ENCODE assay signal across 1 cellular context in the genomic region with DNA sequence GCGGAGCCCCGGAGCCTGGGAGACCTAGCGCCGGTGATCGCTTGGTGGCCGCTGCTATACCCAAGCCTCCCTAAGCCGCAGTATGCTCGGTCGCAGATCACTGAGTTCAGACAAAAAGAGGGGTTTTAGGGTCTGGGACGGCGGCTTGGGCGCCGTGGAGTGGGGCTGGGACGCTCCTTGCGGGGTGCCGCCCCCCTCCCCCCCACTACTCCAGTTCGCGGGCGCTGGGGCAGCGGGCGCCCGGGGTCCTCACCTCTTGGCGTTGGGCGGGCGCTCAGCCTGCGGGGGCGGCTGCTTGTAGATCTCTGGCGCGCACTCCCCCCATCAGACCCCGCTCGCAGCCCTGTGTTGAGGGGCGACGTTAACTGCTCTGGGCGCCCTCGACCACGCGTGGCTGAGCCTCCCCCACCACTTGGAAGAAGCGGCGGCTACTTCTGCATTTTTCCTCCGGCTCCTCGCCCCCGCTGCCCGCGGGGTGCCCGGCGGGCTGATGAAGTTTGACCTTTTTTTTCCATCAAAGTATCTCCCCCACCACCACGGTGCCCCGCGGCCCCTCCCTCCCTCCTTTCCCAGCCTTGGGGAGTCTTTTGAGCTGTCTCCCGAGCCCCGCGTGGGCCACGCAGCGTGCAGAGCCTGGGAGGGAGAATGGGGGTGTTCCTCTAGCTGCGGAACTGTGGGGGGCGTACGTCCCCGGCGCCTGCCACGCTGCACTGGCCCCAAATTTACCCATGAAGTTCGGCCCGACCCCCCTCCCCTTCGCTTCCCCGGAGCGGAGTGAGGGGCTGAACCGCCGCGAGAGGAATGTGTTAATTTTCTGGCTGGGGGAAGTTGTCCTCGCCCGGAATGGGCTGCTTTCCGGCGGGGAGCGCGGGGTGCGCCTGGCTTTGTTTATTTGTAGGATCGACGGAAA.
TF ChIP-seq lines count a peak whose summit lies in the region.

No MANE protein-coding gene starts in this region.

TF ChIP-seq in HepG2, 621 proteins besides CTCF, POLR2A, EP300 and RAD21 (continues in another document):
- TF ChIP-seq, protein P1, sequence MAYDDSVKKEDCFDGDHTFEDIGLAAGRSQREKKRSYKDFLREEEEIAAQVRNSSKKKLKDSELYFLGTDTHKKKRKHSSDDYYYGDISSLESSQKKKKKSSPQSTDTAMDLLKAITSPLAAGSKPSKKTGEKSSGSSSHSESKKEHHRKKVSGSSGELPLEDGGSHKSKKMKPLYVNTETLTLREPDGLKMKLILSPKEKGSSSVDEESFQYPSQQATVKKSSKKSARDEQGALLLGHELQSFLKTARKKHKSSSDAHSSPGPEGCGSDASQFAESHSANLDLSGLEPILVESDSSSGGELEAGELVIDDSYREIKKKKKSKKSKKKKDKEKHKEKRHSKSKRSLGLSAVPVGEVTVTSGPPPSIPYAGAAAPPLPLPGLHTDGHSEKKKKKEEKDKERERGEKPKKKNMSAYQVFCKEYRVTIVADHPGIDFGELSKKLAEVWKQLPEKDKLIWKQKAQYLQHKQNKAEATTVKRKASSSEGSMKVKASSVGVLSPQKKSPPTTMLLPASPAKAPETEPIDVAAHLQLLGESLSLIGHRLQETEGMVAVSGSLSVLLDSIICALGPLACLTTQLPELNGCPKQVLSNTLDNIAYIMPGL (CRISPR knock-in tag; IDR thresholded peaks at IDR 0.05; ENCODE audit: borderline replicate concordance in 1 of 2, low read depth in 1 of 2) = 0 out of 4 replicates have a peak, but pooled peaks of 1 of the 2 experiments have one; percentile 4
- TF ChIP-seq MEIS2 (CRISPR knock-in tag; IDR thresholded peaks at IDR 0.05) (0 out of 2 replicates have a peak, but pooled peaks have one; percentile 10), RBM39 (IDR thresholded peaks at IDR 0.05; ENCODE audit: low read depth, low read length, poor library complexity, severe bottlenecking) (peak; percentile 33), NBN (conservative IDR thresholded peaks at IDR 0.05) (no peak), SRSF4 (IDR thresholded peaks at IDR 0.05; ENCODE audit: low read depth, low read length, poor library complexity, severe bottlenecking) (no peak), HDAC2 (CRISPR knock-in tag; IDR thresholded peaks at IDR 0.05) (0 out of 2 replicates have a peak, but pooled peaks have one; percentile 29), SMC3 (IDR thresholded peaks at IDR 0.05; ENCODE audit: low read length) (no peak), SP4 (CRISPR knock-in tag; IDR thresholded peaks at IDR 0.05) (no peak), HOXA5 (CRISPR knock-in tag; IDR thresholded peaks at IDR 0.05) (no peak), HOXA3 (CRISPR knock-in tag; IDR thresholded peaks at IDR 0.05) (no peak), RFXAP (CRISPR knock-in tag; IDR thresholded peaks at IDR 0.05; ENCODE audit: borderline replicate concordance) (0 out of 2 replicates have a peak, but pooled peaks have one; percentile 8), ZNF746 (CRISPR knock-in tag; IDR thresholded peaks at IDR 0.05) (0 out of 2 replicates have a peak, but pooled peaks have one; percentile 14), ATM (IDR thresholded peaks at IDR 0.05; ENCODE audit: borderline replicate concordance) (no peak), NFIB (CRISPR knock-in tag; IDR thresholded peaks at IDR 0.05; ENCODE audit: borderline replicate concordance) (no peak), PCBP1 (IDR thresholded peaks at IDR 0.05; ENCODE audit: borderline replicate concordance, low read depth, low read length) (0 out of 2 replicates have a peak, but pooled peaks have one; percentile 15), ZSCAN25 (CRISPR knock-in tag; IDR thresholded peaks at IDR 0.05) (peak; percentile 51; the same call in 1 of the 2 replicates), PHF8 (CRISPR knock-in tag; IDR thresholded peaks at IDR 0.05) (peak; percentile 31; the same call in 1 of the 2 replicates)
- TF ChIP-seq, protein P2, sequence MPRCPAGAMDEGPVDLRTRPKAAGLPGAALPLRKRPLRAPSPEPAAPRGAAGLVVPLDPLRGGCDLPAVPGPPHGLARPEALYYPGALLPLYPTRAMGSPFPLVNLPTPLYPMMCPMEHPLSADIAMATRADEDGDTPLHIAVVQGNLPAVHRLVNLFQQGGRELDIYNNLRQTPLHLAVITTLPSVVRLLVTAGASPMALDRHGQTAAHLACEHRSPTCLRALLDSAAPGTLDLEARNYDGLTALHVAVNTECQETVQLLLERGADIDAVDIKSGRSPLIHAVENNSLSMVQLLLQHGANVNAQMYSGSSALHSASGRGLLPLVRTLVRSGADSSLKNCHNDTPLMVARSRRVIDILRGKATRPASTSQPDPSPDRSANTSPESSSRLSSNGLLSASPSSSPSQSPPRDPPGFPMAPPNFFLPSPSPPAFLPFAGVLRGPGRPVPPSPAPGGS (CRISPR knock-in tag; IDR thresholded peaks at IDR 0.05) = 0 out of 2 replicates have a peak, but pooled peaks have one; percentile 19
- TF ChIP-seq, protein P3, sequence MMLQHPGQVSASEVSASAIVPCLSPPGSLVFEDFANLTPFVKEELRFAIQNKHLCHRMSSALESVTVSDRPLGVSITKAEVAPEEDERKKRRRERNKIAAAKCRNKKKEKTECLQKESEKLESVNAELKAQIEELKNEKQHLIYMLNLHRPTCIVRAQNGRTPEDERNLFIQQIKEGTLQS (CRISPR knock-in tag; IDR thresholded peaks at IDR 0.05) = no peak
- TF ChIP-seq, protein P4, sequence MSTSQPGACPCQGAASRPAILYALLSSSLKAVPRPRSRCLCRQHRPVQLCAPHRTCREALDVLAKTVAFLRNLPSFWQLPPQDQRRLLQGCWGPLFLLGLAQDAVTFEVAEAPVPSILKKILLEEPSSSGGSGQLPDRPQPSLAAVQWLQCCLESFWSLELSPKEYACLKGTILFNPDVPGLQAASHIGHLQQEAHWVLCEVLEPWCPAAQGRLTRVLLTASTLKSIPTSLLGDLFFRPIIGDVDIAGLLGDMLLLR (CRISPR knock-in tag; IDR thresholded peaks at IDR 0.05) = no peak
- TF ChIP-seq, protein P5, sequence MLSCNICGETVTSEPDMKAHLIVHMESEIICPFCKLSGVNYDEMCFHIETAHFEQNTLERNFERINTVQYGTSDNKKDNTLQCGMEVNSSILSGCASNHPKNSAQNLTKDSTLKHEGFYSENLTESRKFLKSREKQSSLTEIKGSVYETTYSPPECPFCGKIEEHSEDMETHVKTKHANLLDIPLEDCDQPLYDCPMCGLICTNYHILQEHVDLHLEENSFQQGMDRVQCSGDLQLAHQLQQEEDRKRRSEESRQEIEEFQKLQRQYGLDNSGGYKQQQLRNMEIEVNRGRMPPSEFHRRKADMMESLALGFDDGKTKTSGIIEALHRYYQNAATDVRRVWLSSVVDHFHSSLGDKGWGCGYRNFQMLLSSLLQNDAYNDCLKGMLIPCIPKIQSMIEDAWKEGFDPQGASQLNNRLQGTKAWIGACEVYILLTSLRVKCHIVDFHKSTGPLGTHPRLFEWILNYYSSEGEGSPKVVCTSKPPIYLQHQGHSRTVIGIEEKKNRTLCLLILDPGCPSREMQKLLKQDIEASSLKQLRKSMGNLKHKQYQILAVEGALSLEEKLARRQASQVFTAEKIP (CRISPR knock-in tag; IDR thresholded peaks at IDR 0.05; ENCODE audit: borderline replicate concordance) = no peak
- TF ChIP-seq, protein P6, sequence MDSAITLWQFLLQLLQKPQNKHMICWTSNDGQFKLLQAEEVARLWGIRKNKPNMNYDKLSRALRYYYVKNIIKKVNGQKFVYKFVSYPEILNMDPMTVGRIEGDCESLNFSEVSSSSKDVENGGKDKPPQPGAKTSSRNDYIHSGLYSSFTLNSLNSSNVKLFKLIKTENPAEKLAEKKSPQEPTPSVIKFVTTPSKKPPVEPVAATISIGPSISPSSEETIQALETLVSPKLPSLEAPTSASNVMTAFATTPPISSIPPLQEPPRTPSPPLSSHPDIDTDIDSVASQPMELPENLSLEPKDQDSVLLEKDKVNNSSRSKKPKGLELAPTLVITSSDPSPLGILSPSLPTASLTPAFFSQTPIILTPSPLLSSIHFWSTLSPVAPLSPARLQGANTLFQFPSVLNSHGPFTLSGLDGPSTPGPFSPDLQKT (CRISPR knock-in tag; IDR thresholded peaks at IDR 0.05; ENCODE audit: borderline replicate concordance) = no peak
- TF ChIP-seq, protein P7, sequence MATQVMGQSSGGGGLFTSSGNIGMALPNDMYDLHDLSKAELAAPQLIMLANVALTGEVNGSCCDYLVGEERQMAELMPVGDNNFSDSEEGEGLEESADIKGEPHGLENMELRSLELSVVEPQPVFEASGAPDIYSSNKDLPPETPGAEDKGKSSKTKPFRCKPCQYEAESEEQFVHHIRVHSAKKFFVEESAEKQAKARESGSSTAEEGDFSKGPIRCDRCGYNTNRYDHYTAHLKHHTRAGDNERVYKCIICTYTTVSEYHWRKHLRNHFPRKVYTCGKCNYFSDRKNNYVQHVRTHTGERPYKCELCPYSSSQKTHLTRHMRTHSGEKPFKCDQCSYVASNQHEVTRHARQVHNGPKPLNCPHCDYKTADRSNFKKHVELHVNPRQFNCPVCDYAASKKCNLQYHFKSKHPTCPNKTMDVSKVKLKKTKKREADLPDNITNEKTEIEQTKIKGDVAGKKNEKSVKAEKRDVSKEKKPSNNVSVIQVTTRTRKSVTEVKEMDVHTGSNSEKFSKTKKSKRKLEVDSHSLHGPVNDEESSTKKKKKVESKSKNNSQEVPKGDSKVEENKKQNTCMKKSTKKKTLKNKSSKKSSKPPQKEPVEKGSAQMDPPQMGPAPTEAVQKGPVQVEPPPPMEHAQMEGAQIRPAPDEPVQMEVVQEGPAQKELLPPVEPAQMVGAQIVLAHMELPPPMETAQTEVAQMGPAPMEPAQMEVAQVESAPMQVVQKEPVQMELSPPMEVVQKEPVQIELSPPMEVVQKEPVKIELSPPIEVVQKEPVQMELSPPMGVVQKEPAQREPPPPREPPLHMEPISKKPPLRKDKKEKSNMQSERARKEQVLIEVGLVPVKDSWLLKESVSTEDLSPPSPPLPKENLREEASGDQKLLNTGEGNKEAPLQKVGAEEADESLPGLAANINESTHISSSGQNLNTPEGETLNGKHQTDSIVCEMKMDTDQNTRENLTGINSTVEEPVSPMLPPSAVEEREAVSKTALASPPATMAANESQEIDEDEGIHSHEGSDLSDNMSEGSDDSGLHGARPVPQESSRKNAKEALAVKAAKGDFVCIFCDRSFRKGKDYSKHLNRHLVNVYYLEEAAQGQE (IDR thresholded peaks at IDR 0.05; ENCODE audit: borderline replicate concordance in 1 of 2, low read depth in 1 of 2, low read length in 2 of 2) = no peak
- TF ChIP-seq, protein P8, sequence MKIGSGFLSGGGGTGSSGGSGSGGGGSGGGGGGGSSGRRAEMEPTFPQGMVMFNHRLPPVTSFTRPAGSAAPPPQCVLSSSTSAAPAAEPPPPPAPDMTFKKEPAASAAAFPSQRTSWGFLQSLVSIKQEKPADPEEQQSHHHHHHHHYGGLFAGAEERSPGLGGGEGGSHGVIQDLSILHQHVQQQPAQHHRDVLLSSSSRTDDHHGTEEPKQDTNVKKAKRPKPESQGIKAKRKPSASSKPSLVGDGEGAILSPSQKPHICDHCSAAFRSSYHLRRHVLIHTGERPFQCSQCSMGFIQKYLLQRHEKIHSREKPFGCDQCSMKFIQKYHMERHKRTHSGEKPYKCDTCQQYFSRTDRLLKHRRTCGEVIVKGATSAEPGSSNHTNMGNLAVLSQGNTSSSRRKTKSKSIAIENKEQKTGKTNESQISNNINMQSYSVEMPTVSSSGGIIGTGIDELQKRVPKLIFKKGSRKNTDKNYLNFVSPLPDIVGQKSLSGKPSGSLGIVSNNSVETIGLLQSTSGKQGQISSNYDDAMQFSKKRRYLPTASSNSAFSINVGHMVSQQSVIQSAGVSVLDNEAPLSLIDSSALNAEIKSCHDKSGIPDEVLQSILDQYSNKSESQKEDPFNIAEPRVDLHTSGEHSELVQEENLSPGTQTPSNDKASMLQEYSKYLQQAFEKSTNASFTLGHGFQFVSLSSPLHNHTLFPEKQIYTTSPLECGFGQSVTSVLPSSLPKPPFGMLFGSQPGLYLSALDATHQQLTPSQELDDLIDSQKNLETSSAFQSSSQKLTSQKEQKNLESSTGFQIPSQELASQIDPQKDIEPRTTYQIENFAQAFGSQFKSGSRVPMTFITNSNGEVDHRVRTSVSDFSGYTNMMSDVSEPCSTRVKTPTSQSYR (CRISPR knock-in tag; IDR thresholded peaks at IDR 0.05; ENCODE audit: borderline replicate concordance) = no peak
- TF ChIP-seq, protein P9, sequence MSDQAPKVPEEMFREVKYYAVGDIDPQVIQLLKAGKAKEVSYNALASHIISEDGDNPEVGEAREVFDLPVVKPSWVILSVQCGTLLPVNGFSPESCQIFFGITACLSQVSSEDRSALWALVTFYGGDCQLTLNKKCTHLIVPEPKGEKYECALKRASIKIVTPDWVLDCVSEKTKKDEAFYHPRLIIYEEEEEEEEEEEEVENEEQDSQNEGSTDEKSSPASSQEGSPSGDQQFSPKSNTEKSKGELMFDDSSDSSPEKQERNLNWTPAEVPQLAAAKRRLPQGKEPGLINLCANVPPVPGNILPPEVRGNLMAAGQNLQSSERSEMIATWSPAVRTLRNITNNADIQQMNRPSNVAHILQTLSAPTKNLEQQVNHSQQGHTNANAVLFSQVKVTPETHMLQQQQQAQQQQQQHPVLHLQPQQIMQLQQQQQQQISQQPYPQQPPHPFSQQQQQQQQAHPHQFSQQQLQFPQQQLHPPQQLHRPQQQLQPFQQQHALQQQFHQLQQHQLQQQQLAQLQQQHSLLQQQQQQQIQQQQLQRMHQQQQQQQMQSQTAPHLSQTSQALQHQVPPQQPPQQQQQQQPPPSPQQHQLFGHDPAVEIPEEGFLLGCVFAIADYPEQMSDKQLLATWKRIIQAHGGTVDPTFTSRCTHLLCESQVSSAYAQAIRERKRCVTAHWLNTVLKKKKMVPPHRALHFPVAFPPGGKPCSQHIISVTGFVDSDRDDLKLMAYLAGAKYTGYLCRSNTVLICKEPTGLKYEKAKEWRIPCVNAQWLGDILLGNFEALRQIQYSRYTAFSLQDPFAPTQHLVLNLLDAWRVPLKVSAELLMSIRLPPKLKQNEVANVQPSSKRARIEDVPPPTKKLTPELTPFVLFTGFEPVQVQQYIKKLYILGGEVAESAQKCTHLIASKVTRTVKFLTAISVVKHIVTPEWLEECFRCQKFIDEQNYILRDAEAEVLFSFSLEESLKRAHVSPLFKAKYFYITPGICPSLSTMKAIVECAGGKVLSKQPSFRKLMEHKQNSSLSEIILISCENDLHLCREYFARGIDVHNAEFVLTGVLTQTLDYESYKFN (CRISPR knock-in tag; conservative IDR thresholded peaks at IDR 0.05) = no peak
- TF ChIP-seq, protein P10, sequence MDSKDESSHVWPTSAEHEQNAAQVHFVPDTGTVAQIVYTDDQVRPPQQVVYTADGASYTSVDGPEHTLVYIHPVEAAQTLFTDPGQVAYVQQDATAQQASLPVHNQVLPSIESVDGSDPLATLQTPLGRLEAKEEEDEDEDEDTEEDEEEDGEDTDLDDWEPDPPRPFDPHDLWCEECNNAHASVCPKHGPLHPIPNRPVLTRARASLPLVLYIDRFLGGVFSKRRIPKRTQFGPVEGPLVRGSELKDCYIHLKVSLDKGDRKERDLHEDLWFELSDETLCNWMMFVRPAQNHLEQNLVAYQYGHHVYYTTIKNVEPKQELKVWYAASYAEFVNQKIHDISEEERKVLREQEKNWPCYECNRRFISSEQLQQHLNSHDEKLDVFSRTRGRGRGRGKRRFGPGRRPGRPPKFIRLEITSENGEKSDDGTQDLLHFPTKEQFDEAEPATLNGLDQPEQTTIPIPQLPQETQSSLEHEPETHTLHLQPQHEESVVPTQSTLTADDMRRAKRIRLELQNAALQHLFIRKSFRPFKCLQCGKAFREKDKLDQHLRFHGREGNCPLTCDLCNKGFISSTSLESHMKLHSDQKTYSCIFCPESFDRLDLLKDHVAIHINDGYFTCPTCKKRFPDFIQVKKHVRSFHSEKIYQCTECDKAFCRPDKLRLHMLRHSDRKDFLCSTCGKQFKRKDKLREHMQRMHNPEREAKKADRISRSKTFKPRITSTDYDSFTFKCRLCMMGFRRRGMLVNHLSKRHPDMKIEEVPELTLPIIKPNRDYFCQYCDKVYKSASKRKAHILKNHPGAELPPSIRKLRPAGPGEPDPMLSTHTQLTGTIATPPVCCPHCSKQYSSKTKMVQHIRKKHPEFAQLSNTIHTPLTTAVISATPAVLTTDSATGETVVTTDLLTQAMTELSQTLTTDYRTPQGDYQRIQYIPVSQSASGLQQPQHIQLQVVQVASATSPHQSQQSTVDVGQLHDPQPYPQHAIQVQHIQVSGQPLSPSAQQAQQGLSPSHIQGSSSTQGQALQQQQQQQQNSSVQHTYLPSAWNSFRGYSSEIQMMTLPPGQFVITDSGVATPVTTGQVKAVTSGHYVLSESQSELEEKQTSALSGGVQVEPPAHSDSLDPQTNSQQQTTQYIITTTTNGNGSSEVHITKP (CRISPR knock-in tag; IDR thresholded peaks at IDR 0.05; ENCODE audit: low read depth) = no peak
